In the genomic region with DNA sequence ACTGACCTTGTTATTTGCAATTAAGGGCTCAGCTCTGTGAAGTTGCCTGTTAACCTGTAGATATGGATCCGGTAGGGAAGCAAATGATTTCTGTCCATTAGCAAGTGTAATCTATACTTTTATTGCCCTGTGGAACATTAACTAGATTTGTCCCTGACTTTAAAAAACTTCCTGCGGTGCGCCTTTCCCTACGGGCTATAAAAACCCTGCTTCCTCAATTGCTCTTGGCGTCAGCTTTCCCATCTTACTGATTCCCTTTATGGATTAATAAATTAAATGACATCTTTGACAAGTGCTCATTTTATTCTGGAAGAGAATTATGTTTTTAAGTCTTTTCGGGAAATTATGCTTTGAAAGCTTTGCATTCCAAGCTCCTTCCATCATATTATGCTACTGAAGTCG, we compare ENCODE assay signal across 13 cellular contexts. TPM values are rescaled to one million over a fixed set of nuclear protein-coding genes. Genes with fewer than 3 reads are reported as not detected.
"Had no signal": no experiment of that assay in that cellular context is flagged by ENCODE, and none has a peak within 500 bp of the region (broad histone marks: within the 10 kb centered on the region; RNA-seq: fewer than 3 reads in every experiment).

No MANE protein-coding gene starts in this region.

- H3K27ac ChIP-seq: ovary, thoracic aorta had no signal

- H3K36me3 ChIP-seq: ovary, thoracic aorta had no signal

- H3K36me3 Mint-ChIP-seq: activated naive CD4-positive, alpha-beta T cell treated with anti-CD3 and anti-CD28 coated beads, Interleukin-2, amount 10 ng/mL, durations not matched to agents 7 days and 5 days; stimulated activated effector memory CD8-positive, alpha-beta T cell treated with anti-CD3 and anti-CD28 coated beads, Interleukin-12 subunit alpha, Interleukin-12 subunit beta, amount 100 ng/mL, for 72 hours; T-cell had no signal

- H3K4me1 Mint-ChIP-seq: activated naive CD4-positive, alpha-beta T cell treated with anti-CD3 and anti-CD28 coated beads, Interleukin-2, amount 10 ng/mL, durations not matched to agents 7 days and 5 days; stimulated activated effector memory CD8-positive, alpha-beta T cell treated with anti-CD3 and anti-CD28 coated beads, Interleukin-12 subunit alpha, Interleukin-12 subunit beta, amount 100 ng/mL, for 72 hours; T-cell had no signal

- ATAC-seq: activated CD4-positive, CD25-positive, alpha-beta regulatory T cell treated with anti-CD3 and anti-CD28 coated beads, Interleukin-2, amount 50 U/mL, for 24 hours; esophagus mucosa; stimulated activated effector memory CD8-positive, alpha-beta T cell treated with anti-CD3 and anti-CD28 coated beads, Interleukin-12 subunit alpha, Interleukin-12 subunit beta, amount 100 ng/mL, for 72 hours; T-cell had no signal

- H3K9me3 ChIP-seq: ovary, thoracic aorta had no signal

- H3K4me3 ChIP-seq: ovary, thoracic aorta had no signal

- DNase-seq: activated CD4-positive, alpha-beta T cell treated with anti-CD3 and anti-CD28 coated beads, Interleukin-2, amount 50 U/mL, for 1 hour; activated naive CD4-positive, alpha-beta T cell treated with anti-CD3 and anti-CD28 coated beads, Interleukin-2, amount 10 ng/mL, durations not matched to agents 7 days and 5 days; activated T-cell treated with anti-CD3 and anti-CD28 coated beads for 4 hours; ovary; stimulated activated CD4-positive, alpha-beta T cell treated with anti-CD3 and anti-CD28 coated beads, Interleukin-12 subunit alpha, Interleukin-12 subunit beta, amount 100 ng/mL, for 4 hours; stimulated activated CD4-positive, alpha-beta T cell treated with anti-CD3 and anti-CD28 coated beads, Interleukin-2, amount 100 ng/mL, for 24 hours; T-cell; T-helper 9 cell had no signal

- H3K4me3 Mint-ChIP-seq: activated naive CD4-positive, alpha-beta T cell treated with anti-CD3 and anti-CD28 coated beads, Interleukin-2, amount 10 ng/mL, durations not matched to agents 7 days and 5 days; stimulated activated effector memory CD8-positive, alpha-beta T cell treated with anti-CD3 and anti-CD28 coated beads, Interleukin-12 subunit alpha, Interleukin-12 subunit beta, amount 100 ng/mL, for 72 hours; T-cell had no signal

- H3K9me3 Mint-ChIP-seq: activated naive CD4-positive, alpha-beta T cell treated with anti-CD3 and anti-CD28 coated beads, Interleukin-2, amount 10 ng/mL, durations not matched to agents 7 days and 5 days; stimulated activated effector memory CD8-positive, alpha-beta T cell treated with anti-CD3 and anti-CD28 coated beads, Interleukin-12 subunit alpha, Interleukin-12 subunit beta, amount 100 ng/mL, for 72 hours; T-cell had no signal

- H3K27ac Mint-ChIP-seq: activated naive CD4-positive, alpha-beta T cell treated with anti-CD3 and anti-CD28 coated beads, Interleukin-2, amount 10 ng/mL, durations not matched to agents 7 days and 5 days; stimulated activated effector memory CD8-positive, alpha-beta T cell treated with anti-CD3 and anti-CD28 coated beads, Interleukin-12 subunit alpha, Interleukin-12 subunit beta, amount 100 ng/mL, for 72 hours; T-cell had no signal

- H3K27me3 ChIP-seq: ovary had no signal

RNA-seq across cellular contexts. Expression of a gene that starts 18.3 kb away (rescaled TPM):
- total RNA-seq: activated CD8-positive, alpha-beta memory T cell treated with anti-CD3 and anti-CD28 coated beads for 36 hours had no signal
